ENCODE assay signal across 25 cellular contexts in genomic region chr6:107405002-107405401, GRCh38.
"Had no signal": no experiment of that assay in that cellular context is flagged by ENCODE, and none has a peak within 500 bp of the region (broad histone marks: within the 10 kb centered on the region; RNA-seq: fewer than 3 reads in every experiment).

No MANE protein-coding gene starts in this region.

- H3K4me3 ChIP-seq: colonic mucosa, coronary artery, dorsolateral prefrontal cortex, esophagus muscularis mucosa, esophagus squamous epithelium, gastrocnemius medialis, gastroesophageal sphincter, heart left ventricle, heart right ventricle had no signal

- H3K4me3 Mint-ChIP-seq: dendritic cell treated with granulocyte-macrophage colony-stimulating factor and Interleukin-4, amounts not matched to agents 40 ng/mL and 50 ng/mL, for 4 days; effector memory CD8-positive, alpha-beta T cell; endodermal cell had no signal

- H3K4me1 ChIP-seq: colonic mucosa, esophagus squamous epithelium, foreskin keratinocyte, gastroesophageal sphincter had no signal

- H3K36me3 ChIP-seq: colonic mucosa, gastrocnemius medialis, heart left ventricle had no signal

- H3K27ac ChIP-seq: colonic mucosa, coronary artery, dorsolateral prefrontal cortex, epithelial cell of prostate, esophagus muscularis mucosa, esophagus squamous epithelium, foreskin keratinocyte, gastrocnemius medialis, gastroesophageal sphincter, heart left ventricle, heart right ventricle had no signal

- ATAC-seq: effector memory CD8-positive, alpha-beta T cell; esophagus mucosa; foreskin keratinocyte; gastrocnemius medialis; gastroesophageal sphincter; heart left ventricle; heart right ventricle had no signal

- H3K27me3 Mint-ChIP-seq: dendritic cell treated with granulocyte-macrophage colony-stimulating factor and Interleukin-4, amounts not matched to agents 40 ng/mL and 50 ng/mL, for 4 days; effector memory CD8-positive, alpha-beta T cell had no signal

- DNase-seq: colonic mucosa; cortex of kidney; dermis blood vessel endothelial cell; dorsolateral prefrontal cortex; effector CD4-positive, alpha-beta T cell; effector CD8-positive, alpha-beta T cell; effector memory CD4-positive, alpha-beta T cell; effector memory CD8-positive, alpha-beta T cell; endodermal cell; erythroblast; esophagus squamous epithelium; foreskin fibroblast; foreskin keratinocyte; foreskin melanocyte; gastrocnemius medialis; glutamatergic neuron; head of caudate nucleus; heart left ventricle; heart right ventricle had no signal

- H3K9me3 ChIP-seq: colonic mucosa had no signal

- H3K27ac Mint-ChIP-seq: dendritic cell treated with granulocyte-macrophage colony-stimulating factor and Interleukin-4, amounts not matched to agents 40 ng/mL and 50 ng/mL, for 4 days; effector memory CD8-positive, alpha-beta T cell; endodermal cell had no signal
